1 cellular context compared by ENCODE assay signal in genomic region chr2:238424313-238424700, GRCh38.
TF ChIP-seq lines count a peak whose summit lies in the region.

No MANE protein-coding gene starts in this region.

TF ChIP-seq in GM23338, 12 proteins besides CTCF, POLR2A, EP300 and RAD21 (continued from another document):
- TF ChIP-seq REST (IDR thresholded peaks at IDR 0.05; ENCODE audit: unreplicated experiment) (no peak), EZH2phosphoT487 (IDR thresholded peaks at IDR 0.05; ENCODE audit: unreplicated experiment) (no peak), STAT1 (IDR thresholded peaks at IDR 0.05; ENCODE audit: unreplicated experiment) (no peak), CREB1 (CRISPR knock-in tag; IDR thresholded peaks at IDR 0.05; ENCODE audit: low read depth) (no peak), POLR2AphosphoS5 (IDR thresholded peaks at IDR 0.05; ENCODE audit: low read depth) (no peak), EZH2 (IDR thresholded peaks at IDR 0.05; ENCODE audit: low read depth, unreplicated experiment) (no peak), NANOG (IDR thresholded peaks at IDR 0.05; ENCODE audit: borderline replicate concordance) (no peak)
- TF ChIP-seq, protein P1, sequence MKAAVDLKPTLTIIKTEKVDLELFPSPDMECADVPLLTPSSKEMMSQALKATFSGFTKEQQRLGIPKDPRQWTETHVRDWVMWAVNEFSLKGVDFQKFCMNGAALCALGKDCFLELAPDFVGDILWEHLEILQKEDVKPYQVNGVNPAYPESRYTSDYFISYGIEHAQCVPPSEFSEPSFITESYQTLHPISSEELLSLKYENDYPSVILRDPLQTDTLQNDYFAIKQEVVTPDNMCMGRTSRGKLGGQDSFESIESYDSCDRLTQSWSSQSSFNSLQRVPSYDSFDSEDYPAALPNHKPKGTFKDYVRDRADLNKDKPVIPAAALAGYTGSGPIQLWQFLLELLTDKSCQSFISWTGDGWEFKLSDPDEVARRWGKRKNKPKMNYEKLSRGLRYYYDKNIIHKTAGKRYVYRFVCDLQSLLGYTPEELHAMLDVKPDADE (IDR thresholded peaks at IDR 0.05) = no peak
